In genomic region chr4:187656953-187657352, GRCh38 we compare ENCODE assay signal across 26 cellular contexts.
"Had no signal": no experiment of that assay in that cellular context is flagged by ENCODE, and none has a peak within 500 bp of the region (broad histone marks: within the 10 kb centered on the region; RNA-seq: fewer than 3 reads in every experiment).

No MANE protein-coding gene starts in this region.

- H3K27ac ChIP-seq: ascending aorta, breast epithelium, esophagus muscularis mucosa, psoas muscle, stomach, testis had no signal

- FAIRE-seq: endothelial cell of umbilical vein had no signal

- DNase-seq: activated CD4-positive, alpha-beta T cell treated with anti-CD3 and anti-CD28 coated beads, Interleukin-2, amount 10 ng/mL, durations not matched to agents 7 days and 5 days; activated CD8-positive, alpha-beta T cell treated with anti-CD3 and anti-CD28 coated beads, Interleukin-2, amount 10 ng/mL, durations not matched to agents 7 days and 5 days; activated naive CD4-positive, alpha-beta T cell treated with anti-CD3 and anti-CD28 coated beads for 36 hours; activated T-cell treated with anti-CD3 and anti-CD28 coated beads, Interleukin-2, amount 50 U/mL, for 24 hours; dermis blood vessel endothelial cell; effector memory CD4-positive, alpha-beta T cell; foreskin melanocyte; glutamatergic neuron; hippocampal formation; islet precursor cell; psoas muscle; right cardiac atrium; stimulated activated CD4-positive, alpha-beta T cell treated with anti-CD3 and anti-CD28 coated beads, Interleukin-4, amount 100 ng/mL, for 1 hour; stomach; testis had no signal

- H3K36me3 Mint-ChIP-seq: stimulated activated effector memory CD8-positive, alpha-beta T cell treated with anti-CD3 and anti-CD28 coated beads, Interleukin-12 subunit alpha, Interleukin-12 subunit beta, amount 100 ng/mL, for 72 hours; type B pancreatic cell had no signal

- H3K4me1 ChIP-seq: ascending aorta, breast epithelium, psoas muscle, stomach, testis had no signal

- H3K36me3 ChIP-seq: ascending aorta, breast epithelium, esophagus muscularis mucosa, stomach had no signal

- H3K4me3 ChIP-seq: ascending aorta, breast epithelium, esophagus muscularis mucosa, psoas muscle, smooth muscle cell, stomach, testis had no signal

- H3K9me3 ChIP-seq: ascending aorta, breast epithelium, esophagus muscularis mucosa, psoas muscle, testis had no signal

- H3K4me1 Mint-ChIP-seq: activated CD4-positive, alpha-beta T cell treated with anti-CD3 and anti-CD28 coated beads, Interleukin-2, amount 10 ng/mL, durations not matched to agents 7 days and 5 days; stimulated activated effector memory CD8-positive, alpha-beta T cell treated with anti-CD3 and anti-CD28 coated beads, Interleukin-12 subunit alpha, Interleukin-12 subunit beta, amount 100 ng/mL, for 72 hours had no signal

- H3K27me3 ChIP-seq: ascending aorta, breast epithelium, esophagus muscularis mucosa, stomach, testis had no signal

- ATAC-seq: activated CD4-positive, CD25-positive, alpha-beta regulatory T cell treated with anti-CD3 and anti-CD28 coated beads, Interleukin-2, amount 50 U/mL, for 24 hours; activated CD8-positive, alpha-beta T cell treated with anti-CD3 and anti-CD28 coated beads, Interleukin-2, amount 10 ng/mL, durations not matched to agents 7 days and 5 days; left lobe of liver; psoas muscle; right cardiac atrium; stimulated activated effector memory CD8-positive, alpha-beta T cell treated with anti-CD3 and anti-CD28 coated beads, Interleukin-12 subunit alpha, Interleukin-12 subunit beta, amount 100 ng/mL, for 72 hours had no signal

- H3K27ac Mint-ChIP-seq: activated CD4-positive, alpha-beta T cell treated with anti-CD3 and anti-CD28 coated beads, Interleukin-2, amount 10 ng/mL, durations not matched to agents 7 days and 5 days; activated CD8-positive, alpha-beta T cell treated with anti-CD3 and anti-CD28 coated beads, Interleukin-2, amount 10 ng/mL, durations not matched to agents 7 days and 5 days; activated naive CD4-positive, alpha-beta T cell treated with anti-CD3 and anti-CD28 coated beads for 36 hours; activated T-cell treated with anti-CD3 and anti-CD28 coated beads, Interleukin-2, amount 50 U/mL, for 24 hours; activated T-helper 2 cell treated with anti-CD3 and anti-CD28 coated beads, Interferon-gamma antibody, Interleukin-2, Interleukin-4, amounts not matched to agents 10 μg/mL and 5 μg/mL and 100 μg/mL, durations not matched to agents 14 hours and 24 hours and 36 hours; stimulated activated effector memory CD8-positive, alpha-beta T cell treated with anti-CD3 and anti-CD28 coated beads, Interleukin-12 subunit alpha, Interleukin-12 subunit beta, amount 100 ng/mL, for 72 hours; T-helper 1 cell treated with Interleukin-12 subunit alpha and Interleukin-12 subunit beta and Interleukin-4 antibody, amounts not matched to agents 30 μg/mL and 1 μg/mL, for 36 hours; type B pancreatic cell had no signal

- H3K4me3 Mint-ChIP-seq: activated CD4-positive, alpha-beta T cell treated with anti-CD3 and anti-CD28 coated beads, Interleukin-2, amount 10 ng/mL, durations not matched to agents 7 days and 5 days; activated CD8-positive, alpha-beta T cell treated with anti-CD3 and anti-CD28 coated beads, Interleukin-2, amount 10 ng/mL, durations not matched to agents 7 days and 5 days; activated naive CD4-positive, alpha-beta T cell treated with anti-CD3 and anti-CD28 coated beads for 36 hours; activated T-cell treated with anti-CD3 and anti-CD28 coated beads, Interleukin-2, amount 50 U/mL, for 24 hours; stimulated activated effector memory CD8-positive, alpha-beta T cell treated with anti-CD3 and anti-CD28 coated beads, Interleukin-12 subunit alpha, Interleukin-12 subunit beta, amount 100 ng/mL, for 72 hours; T-helper 1 cell treated with Interleukin-12 subunit alpha and Interleukin-12 subunit beta and Interleukin-4 antibody, amounts not matched to agents 30 μg/mL and 1 μg/mL, for 36 hours; type B pancreatic cell had no signal

- H3K27me3 Mint-ChIP-seq: activated CD4-positive, alpha-beta T cell treated with anti-CD3 and anti-CD28 coated beads, Interleukin-2, amount 10 ng/mL, durations not matched to agents 7 days and 5 days; activated T-cell treated with anti-CD3 and anti-CD28 coated beads, Interleukin-2, amount 50 U/mL, for 24 hours had no signal
